8 cellular contexts compared by ENCODE assay signal in genomic region chr9:35828716-35829083, GRCh38. TPM values are rescaled to one million over a fixed set of nuclear protein-coding genes. Genes with fewer than 3 reads are reported as not detected.
DNase-seq lines count a peak whose midpoint lies in the region; ATAC-seq and TF ChIP-seq lines count a peak whose summit lies in the region.

A gene with protein sequence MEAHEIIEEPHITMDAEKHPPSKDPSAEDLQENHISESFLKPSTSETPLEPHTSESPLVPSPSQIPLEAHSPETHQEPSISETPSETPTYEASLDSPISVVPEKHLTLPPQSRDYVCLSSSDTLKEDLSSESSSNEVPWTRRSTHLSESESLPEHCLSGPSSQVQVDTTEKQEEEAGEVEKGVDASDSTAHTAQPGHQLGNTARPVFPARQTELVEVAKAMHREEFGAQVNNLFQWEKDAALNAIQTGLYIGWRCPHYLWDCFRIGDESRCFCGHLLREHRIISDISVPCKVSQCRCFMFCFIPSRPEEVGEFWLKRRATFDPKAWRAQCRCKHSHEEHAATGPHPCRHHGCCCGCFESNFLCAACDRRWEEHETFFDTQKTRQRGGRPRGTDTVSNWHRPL (minus strand): TSS chr9:35828732. CDS start chr9:35826161, 2,571 bp downstream.

- peaks cover 8% of the 10 kb centered on the region; the same call in 1 of the 2 replicates for H3K4me1 ChIP-seq in HUES48 (ENCODE audit: control insufficient read depth, insufficient read depth, low read length)

- H3K27ac Mint-ChIP-seq in activated naive CD4-positive, alpha-beta T cell treated with anti-CD3 and anti-CD28 coated beads, Interleukin-2, amount 50 U/mL, for 72 hours: peak within 1 kb of the TSS; percentile 76 to 93

- H3K36me3 ChIP-seq in HUES48 (ENCODE audit: control insufficient read depth, insufficient read depth, low read length): no peaks in the 10 kb centered on the region

- H3K9me3 Mint-ChIP-seq in activated naive CD4-positive, alpha-beta T cell treated with anti-CD3 and anti-CD28 coated beads, Interleukin-2, amount 50 U/mL, for 72 hours: no peaks in the 10 kb centered on the region

- no peaks in the 10 kb centered on the region for H3K27me3 ChIP-seq in HUES48 (ENCODE audit: control insufficient read depth, insufficient read depth, low read length)

- no peak within 1 kb of the TSS for H3K9ac ChIP-seq in HUES48 (ENCODE audit: low read depth, low read length)

- H3K9me3 ChIP-seq in HUES48 (ENCODE audit: control insufficient read depth, insufficient read depth, low read length): no peaks in the 10 kb centered on the region

- H3K36me3 Mint-ChIP-seq in activated naive CD4-positive, alpha-beta T cell treated with anti-CD3 and anti-CD28 coated beads, Interleukin-2, amount 50 U/mL, for 72 hours: no peaks in the 10 kb centered on the region

- ATAC-seq in activated naive CD4-positive, alpha-beta T cell treated with anti-CD3 and anti-CD28 coated beads, Interleukin-2, amount 50 U/mL, for 72 hours: no peak
- no peak for ATAC-seq in HG02588 (IDR thresholded peaks at IDR 0.05; ENCODE audit: unreplicated experiment)

- H3K4me3 ChIP-seq in GM12865 (ENCODE audit: low read depth, low read length) (peak within 1 kb of the TSS; percentile 74), HUES48 (ENCODE audit: low read depth, low read length) (peak within 1 kb of the TSS; percentile 85)

- peak within 1 kb of the TSS; percentile 64 for H3K27ac ChIP-seq in HUES48 (ENCODE audit: low read depth, low read length)

- DNase-seq in GM12865 (ENCODE audit: low read depth) (no peak), iPS-NIHi11 (ENCODE audit: low spot score) (peak; percentile 63), HPDE6-E6E7 (ENCODE audit: extremely low spot score) (no peak), NCI-H1417 treated with DMSO at 0.1 percent for 48 hours (lab: John Stamatoyannopoulos, UW) (no peak)
- no peak for DNase-seq in activated naive CD4-positive, alpha-beta T cell treated with anti-CD3 and anti-CD28 coated beads, Interleukin-2, amount 50 U/mL, for 72 hours (ENCODE audit: low spot score in 2 of 2)
- DNase-seq in stimulated activated CD4-positive, alpha-beta T cell treated with anti-CD3 and anti-CD28 coated beads, Interleukin-2, amount 100 ng/mL, for 24 hours: peak; percentile 39 to 43

- no peak for TF ChIP-seq CTCF in GM12865 (IDR thresholded peaks at IDR 0.05; ENCODE audit: insufficient read depth, low read depth, low read length, missing control alignments)

RNA-seq across cellular contexts. Expression of the gene that starts here (rescaled TPM):
- not detected for total RNA-seq in activated naive CD4-positive, alpha-beta T cell treated with anti-CD3 and anti-CD28 coated beads, Interleukin-2, amount 50 U/mL, for 72 hours

Comparison
In these comparisons a context has a peak if more than half of its experiments do, and no peak if none do; other contexts are left out.
1. DNase-seq: peak in iPS-NIHi11 (single experiment) and stimulated activated CD4-positive, alpha-beta T cell treated with anti-CD3 and anti-CD28 coated beads, Interleukin-2, amount 100 ng/mL, for 24 hours (2 of 2); none in GM12865 (single experiment), activated naive CD4-positive, alpha-beta T cell treated with anti-CD3 and anti-CD28 coated beads, Interleukin-2, amount 50 U/mL, for 72 hours (0 of 2), HPDE6-E6E7 (single experiment) and NCI-H1417 treated with DMSO at 0.1 percent for 48 hours (single experiment).